ENCODE assay signal across 10 cellular contexts in the genomic region with DNA sequence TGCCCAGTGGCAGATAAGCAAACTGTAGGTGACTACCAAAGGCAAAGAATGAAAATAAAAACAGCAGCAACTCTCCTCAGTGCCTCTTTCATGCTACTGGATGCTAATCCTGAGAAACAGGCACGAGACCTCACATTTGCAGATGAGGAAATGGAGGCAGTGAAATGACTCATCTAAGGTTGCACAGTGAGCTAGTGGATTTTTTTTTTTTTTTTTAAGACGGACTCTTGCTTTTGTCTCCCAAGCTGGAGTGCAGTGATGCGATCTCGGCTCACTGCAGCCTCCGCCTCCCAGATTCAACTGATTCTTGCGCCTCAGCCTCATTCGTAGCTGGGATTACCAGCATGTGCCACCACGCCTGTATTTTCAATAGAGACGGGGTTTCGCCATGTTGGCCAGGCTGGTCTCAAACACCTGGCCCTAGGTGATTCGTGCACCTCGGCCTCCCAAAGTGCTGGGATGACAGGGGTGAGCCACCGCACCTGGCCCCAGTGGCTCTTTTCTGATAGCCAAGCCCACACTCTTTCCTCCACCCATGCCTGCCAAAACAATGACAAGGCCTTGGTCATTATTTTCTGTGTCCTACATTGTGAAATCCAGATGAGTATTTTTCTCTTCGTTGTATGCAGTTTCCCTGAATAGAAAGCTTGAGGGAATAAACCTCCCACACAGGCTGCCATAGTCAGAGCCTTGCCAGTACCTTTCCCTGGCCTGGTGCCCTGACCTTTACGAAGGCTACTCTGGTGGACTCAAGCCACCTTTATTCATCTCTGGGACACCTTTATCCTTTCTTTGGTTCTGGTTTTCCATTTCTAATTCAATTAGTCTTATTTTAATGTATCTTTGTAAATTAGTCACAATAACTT. TPM values are rescaled to one million over a fixed set of nuclear protein-coding genes. Genes with fewer than 3 reads are reported as not detected.
DNase-seq lines count a peak whose midpoint lies in the region; ATAC-seq, FAIRE-seq and TF ChIP-seq lines count a peak whose summit lies in the region.
"Had no signal": no experiment of that assay in that cellular context is flagged by ENCODE, and none has a peak within 500 bp of the region (broad histone marks: within the 10 kb centered on the region; RNA-seq: fewer than 3 reads in every experiment).

No MANE protein-coding gene starts in this region.

- H3K9ac ChIP-seq in neuronal stem cell (ENCODE audit: low read depth, low read length, poor library complexity): no peak overlapping the region

- no peaks in the 10 kb centered on the region for H3K36me3 ChIP-seq in neuronal stem cell (replicated peaks in 1 of 2; ENCODE audit: control insufficient read depth in 2 of 2, insufficient read depth in 2 of 2, low read length in 2 of 2)
- H3K36me3 ChIP-seq: upper lobe of left lung had no signal

- intact Hi-C loops in cardiac septum (cut with DNase I): no loop called here

- H3K27ac ChIP-seq in neuronal stem cell (replicated peaks; ENCODE audit: low read length): no peak overlapping the region
- H3K27ac ChIP-seq: upper lobe of left lung had no signal

- peak; percentile 82 for FAIRE-seq in GM12891 (lab: Jason Lieb, UNC)

- H3K36me3 Mint-ChIP-seq in central memory CD8-positive, alpha-beta T cell (ENCODE audit: insufficient read depth): peaks cover 14% of the 10 kb centered on the region

- H4K8ac ChIP-seq in neuronal stem cell (ENCODE audit: low read depth, low read length): no peak overlapping the region

- peak overlapping the region; percentile 90 for H3K27ac Mint-ChIP-seq in central memory CD8-positive, alpha-beta T cell (ENCODE audit: low read depth)

- no peaks in the 10 kb centered on the region for H3K4me1 ChIP-seq in neuronal stem cell (ENCODE audit: control insufficient read depth in 2 of 2, insufficient read depth in 1 of 2, low read depth in 1 of 2, low read length in 2 of 2)

- ATAC-seq in GM19455 (IDR thresholded peaks at IDR 0.05; ENCODE audit: unreplicated experiment) (peak; percentile 63), HG03175 (IDR thresholded peaks at IDR 0.05; ENCODE audit: unreplicated experiment) (peak; percentile 79)
- no peak for ATAC-seq in central memory CD8-positive, alpha-beta T cell (replicated peaks; ENCODE audit: extremely low read depth, poor library complexity, severe bottlenecking)
- ATAC-seq: SK-N-SH treated with all-trans-retinoic acid at 6 μM for 48 hours had no signal

- peak; percentile 32 for DNase-seq in GM12891 (ENCODE audit: insufficient read length, low spot score)
- DNase-seq in central memory CD8-positive, alpha-beta T cell (ENCODE audit: low spot score in 2 of 2): no peak
- no peak for DNase-seq in NCI-H128 (lab: John Stamatoyannopoulos, UW; ENCODE audit: unreplicated experiment)
- DNase-seq in AG08396 (ENCODE audit: low spot score): no peak
- DNase-seq in neuronal stem cell (ENCODE audit: low spot score): no peak
- no peak for DNase-seq in cardiac septum (ENCODE audit: low spot score)

- WGBS in neuronal stem cell (ENCODE audit: extremely low coverage in 2 of 2, insufficient read length in 2 of 2, insufficient replicate concordance in 1 of 2), 2 donors: no CpG with 5 or more reads among the region's 15 CpGs

- no peak overlapping the region for H2BK12ac ChIP-seq in neuronal stem cell (ENCODE audit: low read length)

- TF ChIP-seq POLR2A in GM12891 (IDR thresholded peaks at IDR 0.05; ENCODE audit: low read depth, low read length): no peak

- H4K91ac ChIP-seq in neuronal stem cell (ENCODE audit: low read depth, low read length, poor library complexity): no peak overlapping the region

- no peak overlapping the region for H2AFZ ChIP-seq in neuronal stem cell (ENCODE audit: low read length)

- no peak overlapping the region for H3K4me3 ChIP-seq in neuronal stem cell (ENCODE audit: low read length in 2 of 2)
- H3K4me3 ChIP-seq: upper lobe of left lung had no signal

- no peak overlapping the region for H3K4me2 ChIP-seq in neuronal stem cell (ENCODE audit: insufficient read depth, low read length, poor library complexity, severe bottlenecking)

- H3K27me3 Mint-ChIP-seq in central memory CD8-positive, alpha-beta T cell: no peaks in the 10 kb centered on the region

- H3K9me3 ChIP-seq in neuronal stem cell (replicated peaks in 1 of 2; ENCODE audit: control insufficient read depth in 2 of 2, insufficient read depth in 1 of 2, low read depth in 1 of 2, low read length in 2 of 2): no peaks in the 10 kb centered on the region
- H3K9me3 ChIP-seq: upper lobe of left lung had no signal

- H3K14ac ChIP-seq in neuronal stem cell (ENCODE audit: low read length): no peak overlapping the region

- H3K9me3 Mint-ChIP-seq in central memory CD8-positive, alpha-beta T cell: no peaks in the 10 kb centered on the region

- H3K4me3 Mint-ChIP-seq in central memory CD8-positive, alpha-beta T cell: peak overlapping the region; percentile 62

- H3K18ac ChIP-seq in neuronal stem cell (ENCODE audit: low read length): no peak overlapping the region

- no peak overlapping the region for H2BK15ac ChIP-seq in neuronal stem cell (ENCODE audit: low read length)

- no peak overlapping the region for H2BK120ac ChIP-seq in neuronal stem cell (ENCODE audit: low read depth, low read length)

- no peak overlapping the region for H2AK5ac ChIP-seq in neuronal stem cell (ENCODE audit: low read depth, low read length)

- peaks cover 65% of the 10 kb centered on the region for H3K4me1 Mint-ChIP-seq in central memory CD8-positive, alpha-beta T cell

- H3K27me3 ChIP-seq in neuronal stem cell (ENCODE audit: control insufficient read depth in 3 of 3, insufficient read depth in 3 of 3, low read depth in 1 of 3, low read length in 3 of 3): peaks cover 0 to 9% (median 0%) of the 10 kb centered on the region in 3 experiments
- H3K27me3 ChIP-seq: upper lobe of left lung had no signal

- no peaks in the 10 kb centered on the region for H3K79me1 ChIP-seq in neuronal stem cell (ENCODE audit: low read depth, low read length)

- no peak overlapping the region for H3K23ac ChIP-seq in neuronal stem cell (ENCODE audit: low read depth, low read length, poor library complexity)

- H2BK5ac ChIP-seq in neuronal stem cell (ENCODE audit: low read length): no peak overlapping the region

- no peak overlapping the region for H3K4ac ChIP-seq in neuronal stem cell (ENCODE audit: low read length)

TF ChIP-seq in GM12891, 5 proteins besides CTCF, POLR2A, EP300 and RAD21:
- TF ChIP-seq SPI1 (IDR thresholded peaks at IDR 0.05; ENCODE audit: low read depth, low read length): peak; percentile 88
- no peak for TF ChIP-seq POLR2AphosphoS5 (IDR thresholded peaks at IDR 0.05; ENCODE audit: low read depth, low read length)

RNA-seq across cellular contexts. Expression of a gene that starts 19.3 kb away (rescaled TPM):
- 65.6 TPM for polyA plus RNA-seq in GM12891 (2012; ENCODE audit: low read depth, missing spikeins)
- polyA plus RNA-seq in neuronal stem cell (2013, experiment 1 of 2): 0.36 TPM
- polyA plus RNA-seq in neuronal stem cell (2013, experiment 2 of 2): 0.40 TPM
- total RNA-seq in cardiac septum: 4.6 TPM
